32 cellular contexts compared by ENCODE assay signal in genomic region chr17:79282294-79282693, GRCh38.
"Had no signal": no experiment of that assay in that cellular context is flagged by ENCODE, and none has a peak within 500 bp of the region (broad histone marks: within the 10 kb centered on the region; RNA-seq: fewer than 3 reads in every experiment).

No MANE protein-coding gene starts in this region.

- H3K9me3 ChIP-seq: ascending aorta had no signal

- H3K4me3 ChIP-seq: ascending aorta, cardiac muscle cell had no signal

- ATAC-seq: activated CD4-positive, alpha-beta T cell treated with anti-CD3 and anti-CD28 coated beads for 36 hours; activated CD4-positive, CD25-positive, alpha-beta regulatory T cell treated with anti-CD3 and anti-CD28 coated beads, Interleukin-2, amount 50 U/mL, for 24 hours; activated CD8-positive, alpha-beta memory T cell treated with anti-CD3 and anti-CD28 coated beads, Interleukin-2, amount 10 ng/mL, durations not matched to agents 7 days and 5 days; activated CD8-positive, alpha-beta T cell treated with anti-CD3 and anti-CD28 coated beads, Interleukin-2, amount 10 ng/mL, durations not matched to agents 7 days and 5 days; activated naive CD8-positive, alpha-beta T cell treated with anti-CD3 and anti-CD28 coated beads, Interleukin-2, amount 50 U/mL, for 24 hours; WTC11 had no signal

- H3K27me3 ChIP-seq: ascending aorta, cardiac muscle cell had no signal

- H3K27ac ChIP-seq: ascending aorta, cardiac muscle cell, VCaP had no signal

- DNase-seq: activated CD4-positive, alpha-beta memory T cell treated with anti-CD3 and anti-CD28 coated beads, Interleukin-2, amount 10 ng/mL, durations not matched to agents 7 days and 5 days; activated CD4-positive, alpha-beta T cell treated with anti-CD3 and anti-CD28 coated beads for 1 hour; activated CD4-positive, alpha-beta T cell treated with anti-CD3 and anti-CD28 coated beads for 36 hours; activated CD4-positive, alpha-beta T cell treated with anti-CD3 and anti-CD28 coated beads for 48 hours; activated CD4-positive, alpha-beta T cell treated with anti-CD3 and anti-CD28 coated beads, Interleukin-2, amount 10 ng/mL, durations not matched to agents 7 days and 5 days; activated CD4-positive, alpha-beta T cell treated with anti-CD3 and anti-CD28 coated beads, Interleukin-2, amount 50 U/mL, for 48 hours; activated CD4-positive, CD25-positive, alpha-beta regulatory T cell; activated CD8-positive, alpha-beta memory T cell treated with anti-CD3 and anti-CD28 coated beads for 24 hours; activated CD8-positive, alpha-beta memory T cell treated with anti-CD3 and anti-CD28 coated beads, Interleukin-2, amount 10 ng/mL, durations not matched to agents 7 days and 5 days; activated CD8-positive, alpha-beta memory T cell treated with anti-CD3 and anti-CD28 coated beads, Interleukin-2, amount 50 U/mL, for 48 hours; activated CD8-positive, alpha-beta T cell treated with anti-CD3 and anti-CD28 coated beads, Interleukin-2, amount 10 ng/mL, durations not matched to agents 7 days and 5 days; activated effector memory CD4-positive, alpha-beta T cell treated with Interleukin-2 at 50 U/mL for 16 hours; activated gamma-delta T cell; activated naive CD4-positive, alpha-beta T cell treated with anti-CD3 and anti-CD28 coated beads, Interleukin-2, amount 10 ng/mL, durations not matched to agents 7 days and 5 days; activated naive CD4-positive, alpha-beta T cell treated with Interleukin-2 at 50 U/mL for 16 hours; activated naive CD8-positive, alpha-beta T cell treated with anti-CD3 and anti-CD28 coated beads, Interleukin-2, amount 10 ng/mL, durations not matched to agents 7 days and 5 days; activated naive CD8-positive, alpha-beta T cell treated with anti-CD3 and anti-CD28 coated beads, Interleukin-2, amount 50 U/mL, for 24 hours; activated T-cell treated with anti-CD3 and anti-CD28 coated beads, Interleukin-2, amount 50 U/mL, for 24 hours; activated T-cell treated with anti-CD3 and anti-CD28 coated beads, Interleukin-2, amount 50 U/mL, for 48 hours; amygdala; caudate nucleus; cerebellar nuclear complex; T-helper 1 cell; T-helper 2 cell; T-helper 9 cell had no signal

- H3K4me1 ChIP-seq: ascending aorta had no signal

- FAIRE-seq: bronchial epithelial cell, TTC549 had no signal

- H3K36me3 ChIP-seq: ascending aorta, cardiac muscle cell had no signal
